In genomic region chr4:88880001-88880400, GRCh38 we compare ENCODE assay signal across 26 cellular contexts.
DNase-seq lines count a peak whose midpoint lies in the region; ATAC-seq and TF ChIP-seq lines count a peak whose summit lies in the region.
"Had no signal": no experiment of that assay in that cellular context is flagged by ENCODE, and none has a peak within 500 bp of the region (broad histone marks: within the 10 kb centered on the region; RNA-seq: fewer than 3 reads in every experiment).

No MANE protein-coding gene starts in this region.

- peak overlapping the region; percentile 83 for H3K4me2 ChIP-seq in BLaER1

- POLR2A ChIA-PET in T-cell (lab: Charles Lee), result no interaction called here

- H4K20me1 ChIP-seq in BLaER1, result no peaks in the 10 kb centered on the region

- H3K27ac Mint-ChIP-seq in neural crest cell (ENCODE audit: unreplicated experiment) (peak overlapping the region; percentile 92), immature natural killer cell (no peak overlapping the region), T-cell (no peak overlapping the region)
- H3K27ac Mint-ChIP-seq: activated CD4-positive, alpha-beta memory T cell treated with anti-CD3 and anti-CD28 coated beads for 36 hours; activated naive CD4-positive, alpha-beta T cell treated with anti-CD3 and anti-CD28 coated beads for 36 hours; CD8-positive, alpha-beta T cell; memory B cell had no signal

- no peak for TF ChIP-seq CTCF in choroid plexus epithelial cell (conservative IDR thresholded peaks at IDR 0.05; ENCODE audit: low read depth, low read length)
- no peak for TF ChIP-seq CTCF in neural crest cell (conservative IDR thresholded peaks at IDR 0.05)
- no peak for TF ChIP-seq CTCF in lower lobe of right lung (IDR thresholded peaks at IDR 0.05)

- H3K27ac ChIP-seq in BLaER1 (peak overlapping the region; percentile 35; the same call in 1 of the 2 replicates), SJCRH30 (peak overlapping the region; percentile 84), lower lobe of right lung (no peak overlapping the region)
- H3K27ac ChIP-seq: adrenal gland, colonic mucosa had no signal

- DNase-seq in SJCRH30, result peak; percentile 45 to 75
- peak; percentile 77 for DNase-seq in choroid plexus epithelial cell (ENCODE audit: low read depth)
- no peak for DNase-seq in neural crest cell (ENCODE audit: low read depth, low spot score)
- no peak for DNase-seq in lower lobe of right lung
- no peak for DNase-seq in cerebellum (ENCODE audit: low spot score)
- DNase-seq in immature natural killer cell, result no peak
- no peak for DNase-seq in T-cell
- DNase-seq: activated CD4-positive, alpha-beta memory T cell treated with anti-CD3 and anti-CD28 coated beads for 36 hours; activated CD4-positive, alpha-beta T cell treated with anti-CD3 and anti-CD28 coated beads for 1 hour; activated naive CD4-positive, alpha-beta T cell treated with anti-CD3 and anti-CD28 coated beads for 36 hours; adrenal gland; AML-193; CD8-positive, alpha-beta T cell; colonic mucosa; effector CD8-positive, alpha-beta T cell; Karpas-422; NCI-H1417 treated with DMSO at 0.1 percent for 48 hours; NCI-H524 treated with DMSO at 0.1 percent for 48 hours; NK-92 treated with Interleukin-12 subunit alpha and Interleukin-12 subunit beta, amount 100 ng/mL, for 24 hours; occipital lobe; stimulated activated naive CD4-positive, alpha-beta T cell had no signal

- CTCF ChIA-PET in T-cell (lab: Charles Lee), result no interaction called here

- intact Hi-C loops in lower lobe of right lung (cut with DNase I), result no loop called here

- no peaks in the 10 kb centered on the region for H3K9me3 ChIP-seq in BLaER1
- H3K9me3 ChIP-seq in SJCRH30 (replicated peaks), result peaks cover 5% of the 10 kb centered on the region
- no peaks in the 10 kb centered on the region for H3K9me3 ChIP-seq in lower lobe of right lung
- H3K9me3 ChIP-seq: adrenal gland, colonic mucosa had no signal

- H3K36me3 Mint-ChIP-seq in neural crest cell (ENCODE audit: low read depth) (no peaks in the 10 kb centered on the region), immature natural killer cell (no peaks in the 10 kb centered on the region), T-cell (no peaks in the 10 kb centered on the region)
- H3K36me3 Mint-ChIP-seq: activated CD4-positive, alpha-beta memory T cell treated with anti-CD3 and anti-CD28 coated beads for 36 hours; CD8-positive, alpha-beta T cell; memory B cell had no signal

- H3K27me3 Mint-ChIP-seq in neural crest cell (ENCODE audit: low read depth), result no peaks in the 10 kb centered on the region
- peaks cover 0 to 3% (median 3%) of the 10 kb centered on the region in 3 donors for H3K27me3 Mint-ChIP-seq in immature natural killer cell (ENCODE audit: low read depth in 3 of 3)
- H3K27me3 Mint-ChIP-seq in T-cell, result peaks cover 5 to 9% of the 10 kb centered on the region in 2 donors
- H3K27me3 Mint-ChIP-seq: activated CD4-positive, alpha-beta memory T cell treated with anti-CD3 and anti-CD28 coated beads for 36 hours had no signal

- H3K27me3 ChIP-seq in BLaER1, result no peaks in the 10 kb centered on the region
- no peaks in the 10 kb centered on the region for H3K27me3 ChIP-seq in SJCRH30
- no peaks in the 10 kb centered on the region for H3K27me3 ChIP-seq in lower lobe of right lung (ENCODE audit: low read depth)
- H3K27me3 ChIP-seq: adrenal gland, colonic mucosa had no signal

- H3K4me1 Mint-ChIP-seq in neural crest cell (peaks cover 15% of the 10 kb centered on the region), immature natural killer cell (no peaks in the 10 kb centered on the region), T-cell (peaks cover 5 to 16% (median 11%) of the 10 kb centered on the region in 3 donors)
- H3K4me1 Mint-ChIP-seq: memory B cell had no signal

- peak overlapping the region; percentile 19; the same call in 1 of the 2 replicates for H3K9ac ChIP-seq in BLaER1

- H3K4me3 ChIP-seq in BLaER1 (no peak overlapping the region), SJCRH30 (peak overlapping the region; percentile 49), choroid plexus epithelial cell (ENCODE audit: low read depth, low read length) (no peak overlapping the region), lower lobe of right lung (no peak overlapping the region)
- H3K4me3 ChIP-seq: adrenal gland, colonic mucosa, skin epidermis had no signal

- H3K4me3 Mint-ChIP-seq in neural crest cell (no peak overlapping the region), immature natural killer cell (no peak overlapping the region), T-cell (no peak overlapping the region)
- H3K4me3 Mint-ChIP-seq: activated CD4-positive, alpha-beta memory T cell treated with anti-CD3 and anti-CD28 coated beads for 36 hours; activated naive CD4-positive, alpha-beta T cell treated with anti-CD3 and anti-CD28 coated beads for 36 hours; CD8-positive, alpha-beta T cell; memory B cell had no signal

- H3K9me3 Mint-ChIP-seq in neural crest cell (peaks cover 5% of the 10 kb centered on the region), immature natural killer cell (peaks cover 0 to 4% (median 0%) of the 10 kb centered on the region in 6 donors), T-cell (no peaks in the 10 kb centered on the region)
- H3K9me3 Mint-ChIP-seq: activated naive CD4-positive, alpha-beta T cell treated with anti-CD3 and anti-CD28 coated beads for 36 hours; CD8-positive, alpha-beta T cell had no signal

- H3K36me3 ChIP-seq in BLaER1 (no peaks in the 10 kb centered on the region), SJCRH30 (no peaks in the 10 kb centered on the region), lower lobe of right lung (no peaks in the 10 kb centered on the region)
- H3K36me3 ChIP-seq: adrenal gland, colonic mucosa had no signal

- H3K4me1 ChIP-seq in BLaER1 (peaks cover 23% of the 10 kb centered on the region), SJCRH30 (peaks cover 11% of the 10 kb centered on the region; the same call in 1 of the 2 replicates), lower lobe of right lung (no peaks in the 10 kb centered on the region)
- H3K4me1 ChIP-seq: colonic mucosa had no signal

- ATAC-seq in lower lobe of right lung, result no peak
- ATAC-seq in T-cell (replicated peaks in 1 of 4), result no peak
- ATAC-seq: CD8-positive, alpha-beta T cell; left lobe of liver; SK-N-SH treated with all-trans-retinoic acid at 6 μM for 48 hours had no signal

Comparison
In these comparisons a context has a peak if more than half of its experiments do, and no peak if none do; other contexts are left out.
1. DNase-seq: peak in SJCRH30 (2 of 2) and choroid plexus epithelial cell (single experiment); none in neural crest cell (single experiment), lower lobe of right lung (single experiment), cerebellum (single experiment), immature natural killer cell (0 of 3) and T-cell (0 of 34).